In the genomic region with DNA sequence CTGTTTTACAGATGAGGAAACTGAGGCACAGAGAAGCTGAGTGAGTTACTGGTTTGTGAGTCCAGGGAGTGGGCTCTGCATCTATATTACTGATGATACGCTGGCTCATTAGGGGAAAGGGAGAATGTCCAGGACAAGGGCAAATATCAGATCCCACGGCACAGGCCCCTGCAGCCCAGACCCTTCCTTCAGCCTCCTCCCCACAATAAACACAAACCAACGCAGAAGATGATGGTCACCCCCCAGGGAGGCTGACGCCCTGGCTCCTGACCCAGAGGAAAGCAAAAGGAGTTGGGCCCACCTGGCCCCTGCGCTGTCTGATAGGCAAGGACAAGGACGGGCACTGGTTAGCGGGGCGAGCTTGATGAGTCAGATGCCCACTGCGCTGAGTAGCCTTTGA, we compare ENCODE assay signal across 20 cellular contexts. TPM values are rescaled to one million over a fixed set of nuclear protein-coding genes. Genes with fewer than 3 reads are reported as not detected.
"Had no signal": no experiment of that assay in that cellular context is flagged by ENCODE, and none has a peak within 500 bp of the region (broad histone marks: within the 10 kb centered on the region; RNA-seq: fewer than 3 reads in every experiment).

No MANE protein-coding gene starts in this region.

- H3K9me3 ChIP-seq: ascending aorta, heart right ventricle, left ventricle myocardium inferior, testis, transverse colon had no signal

- H3K27me3 ChIP-seq: ascending aorta, neural progenitor cell, testis, transverse colon had no signal

- H3K4me3 ChIP-seq: ascending aorta, heart right ventricle, left ventricle myocardium inferior, lung, neural progenitor cell, testis, transverse colon had no signal

- DNase-seq: activated CD4-positive, CD25-positive, alpha-beta regulatory T cell; caudate nucleus; cortex of kidney; heart right ventricle; left ventricle myocardium inferior; natural killer cell; occipital lobe; right cardiac atrium; testis had no signal

- ATAC-seq: right cardiac atrium had no signal

- H3K9me3 Mint-ChIP-seq: brain; effector memory CD8-positive, alpha-beta T cell; natural killer cell had no signal

- H3K4me2 ChIP-seq: neural progenitor cell had no signal

- H3K4me3 Mint-ChIP-seq: activated naive CD8-positive, alpha-beta T cell; brain; natural killer cell; neural progenitor cell had no signal

- H2AFZ ChIP-seq: neural progenitor cell had no signal

- H3K27ac Mint-ChIP-seq: activated naive CD8-positive, alpha-beta T cell; effector memory CD8-positive, alpha-beta T cell; natural killer cell; neural progenitor cell had no signal

- H3K36me3 ChIP-seq: ascending aorta, heart right ventricle, left ventricle myocardium inferior, neural progenitor cell, transverse colon had no signal

- FAIRE-seq: islet of Langerhans, urothelium cell line had no signal

- H3K36me3 Mint-ChIP-seq: activated naive CD8-positive, alpha-beta T cell; brain; natural killer cell; neural progenitor cell had no signal

- H3K27ac ChIP-seq: ascending aorta, foreskin keratinocyte, heart right ventricle, left ventricle myocardium inferior, neural progenitor cell, testis, transverse colon had no signal

RNA-seq across cellular contexts. Expression of gene ZBTB7C, which starts 47.7 kb away (rescaled TPM):
- total RNA-seq: pulmonary artery endothelial cell had no signal
